ENCODE assay signal across 16 cellular contexts in the genomic region with DNA sequence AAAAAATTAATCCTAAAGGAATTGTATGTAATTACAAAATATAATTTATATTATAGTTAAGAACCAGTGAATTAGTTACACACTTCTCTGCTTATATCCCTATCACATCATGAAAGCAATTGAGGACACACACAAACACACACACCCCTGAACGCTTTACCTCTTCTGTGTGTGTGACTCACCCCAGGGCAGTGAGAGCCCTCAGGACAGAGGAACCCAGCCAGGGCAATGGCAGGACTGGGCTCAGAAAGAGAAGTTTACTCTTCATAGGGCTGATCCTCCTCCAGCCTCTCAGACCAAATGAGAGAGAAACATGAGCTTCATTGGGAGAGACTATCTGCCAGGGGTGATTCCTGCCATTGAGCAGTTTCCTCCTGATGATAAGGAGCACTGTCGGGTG. TPM values are rescaled to one million over a fixed set of nuclear protein-coding genes. Genes with fewer than 3 reads are reported as not detected.
DNase-seq lines count a peak whose midpoint lies in the region; ATAC-seq and TF ChIP-seq lines count a peak whose summit lies in the region.
"Had no signal": no experiment of that assay in that cellular context is flagged by ENCODE, and none has a peak within 500 bp of the region (broad histone marks: within the 10 kb centered on the region; RNA-seq: fewer than 3 reads in every experiment).

No MANE protein-coding gene starts in this region.

- peak overlapping the region; percentile 7 for H4K91ac ChIP-seq in trophoblast cell (ENCODE audit: low read depth, low read length)

- no peaks in the 10 kb centered on the region for H3K27me3 ChIP-seq in trophoblast cell (ENCODE audit: insufficient read depth, low read length)
- H3K27me3 ChIP-seq: vagina had no signal

- H4K12ac ChIP-seq in trophoblast cell (ENCODE audit: low read depth, low read length), result no peak overlapping the region

- H3K4me3 ChIP-seq in HEK293 (ENCODE audit: low read depth, low read length) (no peak overlapping the region), fibroblast of mammary gland (ENCODE audit: control insufficient read depth, low read depth, low read length) (no peak overlapping the region), trophoblast cell (ENCODE audit: low read depth, low read length) (no peak overlapping the region)
- H3K4me3 ChIP-seq: vagina had no signal

- H3K9me3 ChIP-seq in HEK293 (ENCODE audit: control insufficient read depth, insufficient read depth, low read depth, low read length) (no peaks in the 10 kb centered on the region), trophoblast cell (ENCODE audit: insufficient read depth, low read depth, low read length) (no peaks in the 10 kb centered on the region)
- H3K9me3 ChIP-seq: vagina had no signal

- H3K9ac ChIP-seq in trophoblast cell (ENCODE audit: low read length), result no peak overlapping the region
- H3K9ac ChIP-seq: parathyroid adenoma had no signal

- TF ChIP-seq CTCF in HEK293 (tag by site-specific recombination; IDR thresholded peaks at IDR 0.05) (no peak), fibroblast of mammary gland (conservative IDR thresholded peaks at IDR 0.05; ENCODE audit: control insufficient read depth, insufficient read depth, low read depth, low read length) (no peak)

- no peak overlapping the region for H2BK120ac ChIP-seq in trophoblast cell (ENCODE audit: insufficient read depth, low read length, poor library complexity)

- no peak overlapping the region for H3K4me2 ChIP-seq in trophoblast cell (ENCODE audit: low read length)

- no CpG with 5 or more reads among the region's 2 CpGs for WGBS in trophoblast cell (ENCODE audit: extremely low coverage, insufficient coverage, insufficient read length)

- peak overlapping the region; percentile 55 for H2BK12ac ChIP-seq in trophoblast cell (ENCODE audit: low read length)

- DNase-seq in RPMI7951 (ENCODE audit: low read depth) (peak; percentile 71), fibroblast of mammary gland (ENCODE audit: low read depth) (peak; percentile 12), trophoblast cell (peak in 1 of 2 donors; percentile 33), activated gamma-delta T cell (lab: John Stamatoyannopoulos, UW) (no peak)
- no peak for DNase-seq in activated effector memory CD4-positive, alpha-beta T cell treated with Interleukin-2 at 50 U/mL for 16 hours
- DNase-seq: activated CD4-positive, alpha-beta T cell treated with anti-CD3 and anti-CD28 coated beads, Interleukin-2, amount 50 U/mL, for 4 hours; activated naive CD4-positive, alpha-beta T cell treated with anti-CD3 and anti-CD28 coated beads for 36 hours; activated T-cell treated with anti-CD3 and anti-CD28 coated beads for 4 hours; glutamatergic neuron; naive thymus-derived CD8-positive, alpha-beta T cell; NCI-H1417 had no signal

- H4K8ac ChIP-seq in trophoblast cell (ENCODE audit: low read depth, low read length), result no peak overlapping the region

- no peak overlapping the region for H3K14ac ChIP-seq in trophoblast cell (ENCODE audit: low read length)

- H3K79me2 ChIP-seq in trophoblast cell (ENCODE audit: control insufficient read depth, insufficient read depth, low read length, poor library complexity), result no peaks in the 10 kb centered on the region
- H3K79me2 ChIP-seq: parathyroid adenoma had no signal

- CTCF ChIA-PET in HEK293 (lab: Yijun Ruan, JAX), result interaction anchor here (0.6 kb wide), 1 partner anchor 66 kb away, joined by 3 read pairs; no protein-coding TSS in a partner anchor

- no peak overlapping the region for H3K4ac ChIP-seq in trophoblast cell (ENCODE audit: low read depth, low read length)

- POLR2A ChIA-PET in HEK293 (lab: Yijun Ruan, JAX), result interaction anchor here (0.7 kb wide), 1 partner anchor 339 kb away, joined by 4 read pairs; no protein-coding TSS in a partner anchor

- H3K4me1 ChIP-seq in HEK293 (ENCODE audit: control insufficient read depth, insufficient read depth, low read length) (peaks cover 5% of the 10 kb centered on the region), trophoblast cell (ENCODE audit: control insufficient read depth in 1 of 2, insufficient read depth in 2 of 2, low read length in 2 of 2) (peaks cover 17 to 20% of the 10 kb centered on the region in 2 experiments)
- H3K4me1 ChIP-seq: parathyroid adenoma had no signal

- no peak overlapping the region for H2BK5ac ChIP-seq in trophoblast cell (ENCODE audit: low read depth, low read length, poor library complexity)

- H3K18ac ChIP-seq in trophoblast cell (ENCODE audit: low read length), result no peak overlapping the region

- no peak overlapping the region for H3K23ac ChIP-seq in trophoblast cell (ENCODE audit: low read length)

- peaks cover 12% of the 10 kb centered on the region for H3K79me1 ChIP-seq in trophoblast cell (ENCODE audit: low read length)

- no peak for ATAC-seq in HG02840 (IDR thresholded peaks at IDR 0.05; ENCODE audit: low FRiP score, unreplicated experiment)
- ATAC-seq: HCT116; naive thymus-derived CD8-positive, alpha-beta T cell had no signal

- no peak overlapping the region for H2AK5ac ChIP-seq in trophoblast cell (ENCODE audit: low read length)

- H3K27ac ChIP-seq in HEK293 (ENCODE audit: extremely low read depth, low read depth, low read length), result no peak overlapping the region
- no peak overlapping the region for H3K27ac ChIP-seq in trophoblast cell (ENCODE audit: low read depth, low read length)
- H3K27ac ChIP-seq: parathyroid adenoma, vagina had no signal

- H3K36me3 ChIP-seq in HEK293 (ENCODE audit: control insufficient read depth in 2 of 2, insufficient read depth in 1 of 2, low read length in 2 of 2), result no peaks in the 10 kb centered on the region
- H3K36me3 ChIP-seq in trophoblast cell (ENCODE audit: control insufficient read depth in 1 of 2, insufficient read depth in 2 of 2, low read length in 2 of 2), result no peaks in the 10 kb centered on the region
- H3K36me3 ChIP-seq: vagina had no signal

- no peak overlapping the region for H2AFZ ChIP-seq in trophoblast cell (ENCODE audit: insufficient read depth, low read length, poor library complexity)
- H2AFZ ChIP-seq: parathyroid adenoma had no signal

TF ChIP-seq in HEK293, 187 proteins besides CTCF, POLR2A, EP300 and RAD21:
- TF ChIP-seq ZNF10 (tag by site-specific recombination; IDR thresholded peaks at IDR 0.05) (no peak), ZBTB1 (tag by site-specific recombination; IDR thresholded peaks at IDR 0.05) (no peak), PRDM10 (tag by site-specific recombination; IDR thresholded peaks at IDR 0.05) (peak; percentile 83), ZNF391 (tag by site-specific recombination; IDR thresholded peaks at IDR 0.05; ENCODE audit: borderline replicate concordance, low read depth) (no peak)

RNA-seq across cellular contexts. Expression of gene SLC44A3, which starts 38.1 kb away (rescaled TPM):
- 0.98 and 1.1 TPM in 2 replicates for total RNA-seq in RPMI7951 (2014; rRNA removed; shearing (Covaris generic))
- polyA plus RNA-seq in trophoblast cell (2013), result 3.6 and 5.9 TPM in 2 replicates
- total RNA-seq: activated naive CD4-positive, alpha-beta T cell treated with anti-CD3 and anti-CD28 coated beads for 36 hours; naive thymus-derived CD8-positive, alpha-beta T cell had no signal
- polyA plus RNA-seq: naive thymus-derived CD8-positive, alpha-beta T cell had no signal

Comparison
In these comparisons a context has a peak if more than half of its experiments do, and no peak if none do; other contexts are left out.
1. DNase-seq: peak in RPMI7951 (single experiment) and fibroblast of mammary gland (single experiment); none in activated gamma-delta T cell (single experiment) and activated effector memory CD4-positive, alpha-beta T cell treated with Interleukin-2 at 50 U/mL for 16 hours (single experiment).